Comparison of ENCODE assay signal across 8 cellular contexts in the genomic region with DNA sequence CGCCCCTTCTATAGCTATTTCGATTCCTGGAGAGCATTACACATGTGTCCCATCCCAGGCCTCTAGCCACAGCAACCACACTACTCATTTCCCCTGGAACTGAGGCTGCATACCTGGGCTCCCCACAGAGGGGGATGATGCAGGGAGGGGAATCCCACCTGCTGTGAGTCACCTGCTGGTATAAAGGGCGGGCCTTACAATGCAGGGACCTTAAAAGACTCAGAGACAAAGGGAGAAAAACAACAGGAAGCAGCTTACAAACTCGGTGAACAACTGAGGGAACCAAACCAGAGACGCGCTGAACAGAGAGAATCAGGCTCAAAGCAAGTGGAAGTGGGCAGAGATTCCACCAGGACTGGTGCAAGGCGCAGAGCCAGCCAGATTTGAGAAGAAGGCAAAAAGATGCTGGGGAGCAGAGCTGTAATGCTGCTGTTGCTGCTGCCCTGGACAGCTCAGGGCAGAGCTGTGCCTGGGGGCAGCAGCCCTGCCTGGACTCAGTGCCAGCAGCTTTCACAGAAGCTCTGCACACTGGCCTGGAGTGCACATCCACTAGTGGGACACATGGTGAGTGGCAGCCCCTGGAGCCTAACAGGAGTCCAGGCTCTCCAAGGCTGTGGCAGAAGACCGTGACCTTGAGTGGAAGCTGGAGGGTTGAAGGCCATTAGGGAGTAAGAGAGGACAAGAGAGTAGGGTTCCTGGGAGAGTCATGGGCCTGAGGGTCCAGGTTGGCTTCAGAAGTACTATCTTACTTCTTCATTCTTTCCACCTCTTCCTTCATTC. TPM values are rescaled to one million over a fixed set of nuclear protein-coding genes. Genes with fewer than 3 reads are reported as not detected.
DNase-seq lines count a peak whose midpoint lies in the region; ATAC-seq and FAIRE-seq lines count a peak whose summit lies in the region.

A gene with protein sequence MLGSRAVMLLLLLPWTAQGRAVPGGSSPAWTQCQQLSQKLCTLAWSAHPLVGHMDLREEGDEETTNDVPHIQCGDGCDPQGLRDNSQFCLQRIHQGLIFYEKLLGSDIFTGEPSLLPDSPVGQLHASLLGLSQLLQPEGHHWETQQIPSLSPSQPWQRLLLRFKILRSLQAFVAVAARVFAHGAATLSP (plus strand): TSS at position 242 of the 780 bp plus-strand sequence. CDS start 161 bp downstream, at position 403.

- peaks cover 16% of the 10 kb centered on the region for H3K36me3 ChIP-seq in thymus (ENCODE audit: control insufficient read depth, insufficient read depth)

- peaks cover 58% of the 10 kb centered on the region for H3K36me3 Mint-ChIP-seq in activated T-helper 17 cell treated with anti-CD3 and anti-CD28 coated beads, Interleukin-2, amount 50 U/mL, for 72 hours (ENCODE audit: low read depth)
- H3K36me3 Mint-ChIP-seq in memory B cell = peaks cover 11% of the 10 kb centered on the region

- H3K27me3 ChIP-seq in thymus (ENCODE audit: control insufficient read depth, insufficient read depth) = no peaks in the 10 kb centered on the region

- DNase-seq in GM19239 (ENCODE audit: insufficient read length, low spot score) = no peak
- DNase-seq in NCI-H69 (lab: John Stamatoyannopoulos, UW) = peak; percentile 85
- peak; percentile 45 to 67 for DNase-seq in memory B cell (ENCODE audit: low spot score in 2 of 2)
- no peak for DNase-seq in left cardiac atrium
- no peak for DNase-seq in NCI-H82 treated with DMSO at 0.1 percent for 48 hours (lab: John Stamatoyannopoulos, UW; ENCODE audit: unreplicated experiment)
- DNase-seq in NCI-H524 treated with DMSO at 0.1 percent for 48 hours (lab: John Stamatoyannopoulos, UW) = no peak

- peaks cover 18% of the 10 kb centered on the region for H3K4me1 ChIP-seq in thymus (ENCODE audit: control insufficient read depth, insufficient read depth, low read length)

- no peaks in the 10 kb centered on the region for H3K27me3 Mint-ChIP-seq in activated T-helper 17 cell treated with anti-CD3 and anti-CD28 coated beads, Interleukin-2, amount 50 U/mL, for 72 hours
- no peaks in the 10 kb centered on the region for H3K27me3 Mint-ChIP-seq in memory B cell

- H3K27ac ChIP-seq in thymus (ENCODE audit: low read depth) = peak within 1 kb of the TSS; percentile 89

- H3K27ac Mint-ChIP-seq in activated T-helper 17 cell treated with anti-CD3 and anti-CD28 coated beads, Interleukin-2, amount 50 U/mL, for 72 hours = peak within 1 kb of the TSS; percentile 96
- peak within 1 kb of the TSS; percentile 97 for H3K27ac Mint-ChIP-seq in memory B cell

- ATAC-seq in activated T-helper 17 cell treated with anti-CD3 and anti-CD28 coated beads, Interleukin-2, amount 50 U/mL, for 72 hours (replicated peaks) = peak; percentile 87
- ATAC-seq in memory B cell (ENCODE audit: low read depth) (peak; percentile 68), left cardiac atrium (no peak)

- H3K4me3 ChIP-seq in thymus (ENCODE audit: low read length) = peak within 1 kb of the TSS; percentile 36

- FAIRE-seq in GM19239 (lab: Jason Lieb, UNC) = peak; percentile 88

- intact Hi-C loops in left cardiac atrium (cut with DNase I) = loop anchor here in 1 of 2 donors (10.0 kb wide), 1 partner anchor 116 kb away; a partner anchor contains a TSS

- H3K9me3 ChIP-seq in thymus (ENCODE audit: control insufficient read depth) = no peaks in the 10 kb centered on the region

- WGBS in thymus = 31% methylated on average over 8 of the region's 8 CpGs

- H3K9me3 Mint-ChIP-seq in activated T-helper 17 cell treated with anti-CD3 and anti-CD28 coated beads, Interleukin-2, amount 50 U/mL, for 72 hours = no peaks in the 10 kb centered on the region
- H3K9me3 Mint-ChIP-seq in memory B cell = no peaks in the 10 kb centered on the region

- H3K4me3 Mint-ChIP-seq in activated T-helper 17 cell treated with anti-CD3 and anti-CD28 coated beads, Interleukin-2, amount 50 U/mL, for 72 hours = peak within 1 kb of the TSS; percentile 92
- peak within 1 kb of the TSS; percentile 92 for H3K4me3 Mint-ChIP-seq in memory B cell

- peaks cover 18% of the 10 kb centered on the region for H3K4me1 Mint-ChIP-seq in activated T-helper 17 cell treated with anti-CD3 and anti-CD28 coated beads, Interleukin-2, amount 50 U/mL, for 72 hours
- H3K4me1 Mint-ChIP-seq in memory B cell = peaks cover 28% of the 10 kb centered on the region

RNA-seq across cellular contexts. Expression of the gene that starts here (rescaled TPM):
- total RNA-seq in activated T-helper 17 cell treated with anti-CD3 and anti-CD28 coated beads, Interleukin-2, amount 50 U/mL, for 72 hours = 10 to 100 TPM in 1 of 2 donors, 1 to 10 TPM in 1; 9.8 to 67.1 TPM
- 11.6 TPM for polyA plus RNA-seq in thymus
- total RNA-seq in left cardiac atrium = not detected

Comparison
In these comparisons a context has a peak if more than half of its experiments do, and no peak if none do; other contexts are left out.
1. RNA of the gene that starts here (total RNA-seq): 9.8 to 67.1 TPM in activated T-helper 17 cell treated with anti-CD3 and anti-CD28 coated beads, Interleukin-2, amount 50 U/mL, for 72 hours; not detected in left cardiac atrium; every median in the first group is over 10 times any median in the second.
2. DNase-seq: peak in NCI-H69 (single experiment) and memory B cell (2 of 2); none in GM19239 (single experiment), left cardiac atrium (single experiment), NCI-H82 treated with DMSO at 0.1 percent for 48 hours (single experiment) and NCI-H524 treated with DMSO at 0.1 percent for 48 hours (single experiment).
3. ATAC-seq: peak in activated T-helper 17 cell treated with anti-CD3 and anti-CD28 coated beads, Interleukin-2, amount 50 U/mL, for 72 hours (single experiment) and memory B cell (single experiment); none in left cardiac atrium (0 of 2).